ENCODE assay signal across 24 cellular contexts in the genomic region with DNA sequence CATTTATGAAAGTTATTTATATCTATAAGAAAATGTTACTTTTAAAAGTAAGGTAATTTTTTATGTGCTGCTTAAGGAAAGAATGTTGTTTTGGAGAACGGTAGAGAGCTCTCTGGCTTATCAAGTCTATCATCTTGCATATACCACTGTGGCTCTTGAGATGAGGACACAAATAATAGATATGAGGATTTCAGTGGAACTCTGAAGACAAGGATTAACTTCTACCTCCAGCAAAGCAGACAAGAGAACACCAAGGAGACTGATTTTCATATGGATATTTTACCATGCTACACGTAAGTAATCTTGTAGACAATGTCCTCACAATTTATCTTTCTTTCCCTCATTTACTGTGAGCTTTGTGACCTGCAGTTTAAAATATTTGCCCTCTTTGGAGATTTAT.
"Had no signal": no experiment of that assay in that cellular context is flagged by ENCODE, and none has a peak within 500 bp of the region (broad histone marks: within the 10 kb centered on the region; RNA-seq: fewer than 3 reads in every experiment).

No MANE protein-coding gene starts in this region.

- H3K27me3 ChIP-seq: colonic mucosa, esophagus muscularis mucosa, esophagus squamous epithelium, foreskin keratinocyte, gastrocnemius medialis, gastroesophageal sphincter, heart left ventricle, heart right ventricle had no signal

- H3K36me3 ChIP-seq: colonic mucosa, esophagus muscularis mucosa, esophagus squamous epithelium, gastrocnemius medialis, gastroesophageal sphincter, heart left ventricle, heart right ventricle had no signal

- H3K9me3 ChIP-seq: colonic mucosa, esophagus muscularis mucosa, esophagus squamous epithelium, gastrocnemius medialis, gastroesophageal sphincter, heart left ventricle had no signal

- H3K4me1 ChIP-seq: colonic mucosa, esophagus muscularis mucosa, esophagus squamous epithelium, foreskin keratinocyte, gastrocnemius medialis, gastroesophageal sphincter, heart left ventricle, heart right ventricle had no signal

- H3K9me3 Mint-ChIP-seq: dendritic cell treated with granulocyte-macrophage colony-stimulating factor and Interleukin-4, amounts not matched to agents 40 ng/mL and 50 ng/mL, for 4 days; endodermal cell had no signal

- H3K27me3 Mint-ChIP-seq: dendritic cell treated with granulocyte-macrophage colony-stimulating factor and Interleukin-4, amounts not matched to agents 40 ng/mL and 50 ng/mL, for 4 days; effector memory CD8-positive, alpha-beta T cell had no signal

- H3K27ac Mint-ChIP-seq: dendritic cell treated with granulocyte-macrophage colony-stimulating factor and Interleukin-4, amounts not matched to agents 40 ng/mL and 50 ng/mL, for 4 days; effector memory CD8-positive, alpha-beta T cell; endodermal cell had no signal

- DNase-seq: colonic mucosa; cortex of kidney; dermis blood vessel endothelial cell; dorsolateral prefrontal cortex; effector CD4-positive, alpha-beta T cell; effector CD8-positive, alpha-beta T cell; effector memory CD4-positive, alpha-beta T cell; effector memory CD8-positive, alpha-beta T cell; endodermal cell; erythroblast; esophagus squamous epithelium; foreskin fibroblast; foreskin keratinocyte; gastrocnemius medialis; glutamatergic neuron; head of caudate nucleus; heart left ventricle; heart right ventricle had no signal

- ATAC-seq: effector memory CD8-positive, alpha-beta T cell; esophagus mucosa; foreskin keratinocyte; gastrocnemius medialis; gastroesophageal sphincter; heart left ventricle; heart right ventricle had no signal

- H3K27ac ChIP-seq: colonic mucosa, coronary artery, dorsolateral prefrontal cortex, epithelial cell of prostate, esophagus muscularis mucosa, esophagus squamous epithelium, foreskin keratinocyte, gastrocnemius medialis, gastroesophageal sphincter, heart left ventricle, heart right ventricle had no signal

- H3K4me3 Mint-ChIP-seq: dendritic cell treated with granulocyte-macrophage colony-stimulating factor and Interleukin-4, amounts not matched to agents 40 ng/mL and 50 ng/mL, for 4 days; effector memory CD8-positive, alpha-beta T cell; endodermal cell had no signal

- H3K4me1 Mint-ChIP-seq: endodermal cell had no signal

- H3K4me3 ChIP-seq: colonic mucosa, coronary artery, dorsolateral prefrontal cortex, esophagus muscularis mucosa, esophagus squamous epithelium, gastrocnemius medialis, gastroesophageal sphincter, heart left ventricle, heart right ventricle had no signal
